10 cellular contexts compared by ENCODE assay signal in the genomic region with DNA sequence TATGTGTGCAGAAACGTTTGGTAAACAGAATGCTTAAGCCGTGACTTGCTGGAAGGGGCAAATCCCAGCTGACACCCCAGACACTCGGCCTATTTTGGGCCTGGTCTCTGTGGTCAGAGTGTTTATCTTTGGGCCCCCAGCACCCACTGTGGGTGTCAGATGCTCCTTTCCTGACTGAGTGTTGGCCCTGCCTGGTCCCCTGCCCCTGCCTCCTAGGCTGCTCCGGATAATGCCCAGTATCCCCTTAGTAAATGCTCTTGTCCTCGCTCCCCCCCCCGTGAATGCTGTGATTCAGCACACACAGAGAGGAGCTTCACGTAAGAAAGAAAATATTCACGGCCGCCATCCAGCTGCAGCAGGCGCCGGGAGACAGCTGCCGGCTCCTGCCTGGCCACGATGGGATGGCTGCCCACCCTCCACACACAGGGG. TPM values are rescaled to one million over a fixed set of nuclear protein-coding genes. Genes with fewer than 3 reads are reported as not detected.
DNase-seq lines count a peak whose midpoint lies in the region; ATAC-seq, FAIRE-seq and TF ChIP-seq lines count a peak whose summit lies in the region.
"Had no signal": no experiment of that assay in that cellular context is flagged by ENCODE, and none has a peak within 500 bp of the region (broad histone marks: within the 10 kb centered on the region; RNA-seq: fewer than 3 reads in every experiment).

No MANE protein-coding gene starts in this region.

- no peaks in the 10 kb centered on the region for H3K9me3 Mint-ChIP-seq in type B pancreatic cell

- H3K27ac Mint-ChIP-seq in type B pancreatic cell, result peak overlapping the region; percentile 51

- H3K9me3 ChIP-seq in esophagus (ENCODE audit: control insufficient read depth in 2 of 2, insufficient read depth in 1 of 2, low read depth in 1 of 2, low read length in 1 of 2), result no peaks in the 10 kb centered on the region

- H3K27me3 Mint-ChIP-seq in type B pancreatic cell, result no peaks in the 10 kb centered on the region

- 26 to 53% methylated on average over 13 of the region's 13 CpGs for WGBS in esophagus, 2 donors

- FAIRE-seq in D721Med (lab: Jason Lieb, UNC), result no peak

- H3K4me3 Mint-ChIP-seq in type B pancreatic cell, result no peak overlapping the region

- H3K27ac ChIP-seq in esophagus (ENCODE audit: low read depth in 2 of 2, low read length in 1 of 2), result peak overlapping the region; percentile 70 to 80

- H3K4me1 ChIP-seq in esophagus (ENCODE audit: control insufficient read depth in 2 of 2, insufficient read depth in 2 of 2, low read length in 1 of 2), result peaks cover 13 to 16% of the 10 kb centered on the region in 2 donors

- TF ChIP-seq CTCF in type B pancreatic cell (conservative IDR thresholded peaks at IDR 0.05), result no peak
- no peak for TF ChIP-seq CTCF in D721Med (IDR thresholded peaks at IDR 0.05; ENCODE audit: insufficient read depth, missing control alignments)

- no peaks in the 10 kb centered on the region for H3K27me3 ChIP-seq in esophagus (ENCODE audit: control insufficient read depth in 1 of 2, insufficient read depth in 2 of 2, low read length in 2 of 2)

- DNase-seq in NCI-H1092 treated with DMSO at 0.1 percent for 48 hours (lab: John Stamatoyannopoulos, UW), result peak; percentile 69
- no peak for DNase-seq in NCI-H1092 (lab: John Stamatoyannopoulos, UW)
- DNase-seq in mucosa of gallbladder (ENCODE audit: low spot score), result peak; percentile 53
- peak; percentile 32 for DNase-seq in type B pancreatic cell (ENCODE audit: extremely low spot score, unreplicated experiment)
- no peak for DNase-seq in NCI-H226
- DNase-seq in D721Med (ENCODE audit: insufficient read length, low spot score), result no peak
- DNase-seq: mammary epithelial cell, NCI-H1930 had no signal

- no peaks in the 10 kb centered on the region for H3K36me3 ChIP-seq in esophagus (ENCODE audit: control insufficient read depth in 2 of 2, insufficient read depth in 2 of 2, low read length in 1 of 2)

- no peak for ATAC-seq in HG03095 (IDR thresholded peaks at IDR 0.05; ENCODE audit: unreplicated experiment)

- no peaks in the 10 kb centered on the region for H3K36me3 Mint-ChIP-seq in type B pancreatic cell

- H3K4me1 Mint-ChIP-seq in type B pancreatic cell (ENCODE audit: unreplicated experiment), result peaks cover 46% of the 10 kb centered on the region

- H3K4me3 ChIP-seq in esophagus (ENCODE audit: low read depth in 1 of 2, low read length in 2 of 2), result no peak overlapping the region

RNA-seq across cellular contexts. Expression of a gene that starts 11.3 kb away (rescaled TPM):
- 1 to 10 TPM; 1.9 to 5.8 TPM for polyA plus RNA-seq in esophagus
- total RNA-seq in mucosa of gallbladder, result 55.2 TPM
- total RNA-seq in type B pancreatic cell (ENCODE audit: low replicate concordance), result 5.4 and 20.6 TPM in 2 replicates
- polyA plus RNA-seq: mammary epithelial cell had no signal

Comparison
In these comparisons a context has a peak if more than half of its experiments do, and no peak if none do; other contexts are left out.
1. DNase-seq: peak in NCI-H1092 treated with DMSO at 0.1 percent for 48 hours (single experiment), mucosa of gallbladder (single experiment) and type B pancreatic cell (single experiment); none in NCI-H1092 (single experiment), NCI-H226 (single experiment) and D721Med (single experiment).